Comparison of ENCODE assay signal across 21 cellular contexts in the genomic region with DNA sequence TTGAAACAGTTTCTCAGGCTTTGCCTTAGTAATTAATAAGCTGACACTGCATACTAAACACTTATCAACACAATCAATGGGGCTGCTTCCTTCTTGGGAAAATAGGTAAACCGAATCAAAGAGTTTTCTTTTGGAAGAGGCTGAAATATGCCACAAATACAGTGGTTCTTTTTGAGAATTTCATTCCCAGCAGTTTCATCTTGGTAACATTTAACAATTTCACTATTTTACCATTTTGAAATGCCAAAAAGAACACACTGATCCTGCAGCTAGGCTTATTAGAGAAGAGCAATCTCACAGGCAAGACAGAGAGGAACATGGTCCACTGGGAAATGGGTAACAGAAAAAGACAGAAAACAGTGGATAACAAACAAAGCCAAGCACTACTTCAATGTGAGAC. TPM values are rescaled to one million over a fixed set of nuclear protein-coding genes. Genes with fewer than 3 reads are reported as not detected.
DNase-seq lines count a peak whose midpoint lies in the region; ATAC-seq and TF ChIP-seq lines count a peak whose summit lies in the region.
"Had no signal": no experiment of that assay in that cellular context is flagged by ENCODE, and none has a peak within 500 bp of the region (broad histone marks: within the 10 kb centered on the region; RNA-seq: fewer than 3 reads in every experiment).

No MANE protein-coding gene starts in this region.

- H2AFZ ChIP-seq in mammary epithelial cell (ENCODE audit: low read depth, low read length), result no peak overlapping the region
- H2AFZ ChIP-seq in neural cell (ENCODE audit: low read depth, low read length), result no peak overlapping the region

- TF ChIP-seq RAD21 in neural cell (conservative IDR thresholded peaks at IDR 0.05), result no peak

- no peak for TF ChIP-seq CTCF in breast epithelium (IDR thresholded peaks at IDR 0.05)
- no peak for TF ChIP-seq CTCF in mammary epithelial cell (conservative IDR thresholded peaks at IDR 0.05 in 1 of 2, IDR thresholded peaks at IDR 0.05 in 1 of 2; ENCODE audit: extremely low read depth in 1 of 2, insufficient read depth in 1 of 2, low read depth in 1 of 2, low read length in 2 of 2)
- TF ChIP-seq CTCF in neural cell (IDR thresholded peaks at IDR 0.05; ENCODE audit: poor library complexity, severe bottlenecking), result no peak
- TF ChIP-seq CTCF in GM13977 (IDR thresholded peaks at IDR 0.05; ENCODE audit: extremely low read depth, insufficient read depth, missing control alignments), result no peak

- no peaks in the 10 kb centered on the region for H3K9me2 ChIP-seq in neural cell (ENCODE audit: insufficient read depth, low read length)

- DNase-seq in breast epithelium (ENCODE audit: low spot score in 2 of 2) (no peak), mammary epithelial cell (no peak), cerebellum (ENCODE audit: low spot score) (peak; percentile 24), NCI-H510A treated with DMSO at 0.1 percent for 48 hours (lab: John Stamatoyannopoulos, UW) (no peak), GM13977 (ENCODE audit: low spot score) (no peak)
- no peak for DNase-seq in activated CD4-positive, alpha-beta T cell treated with anti-CD3 and anti-CD28 coated beads, Interleukin-2, amount 50 U/mL, for 48 hours
- DNase-seq: CD8-positive, alpha-beta memory T cell; DMS79; IMR-90; Karpas-422; MG63; NCI-H1092; NCI-H146; NCI-H2081; Right ventricle myocardium superior had no signal

- TF ChIP-seq EP300 in neural cell (conservative IDR thresholded peaks at IDR 0.05; ENCODE audit: poor library complexity, severe bottlenecking), result no peak

- no TSS peak for BruUV-seq in mammary epithelial cell (replicated peaks; lab: Mats Ljungman, UMichigan)

- H3K9ac ChIP-seq in mammary epithelial cell (ENCODE audit: insufficient read depth, low read length) (no peak overlapping the region), neural cell (ENCODE audit: low read length) (peak overlapping the region; percentile 95)
- H3K9ac ChIP-seq: BLaER1 treated with 17β-estradiol and CSF1 and Interleukin-3, amounts not matched to agents 10 nM and 100 nM had no signal

- no peak overlapping the region for H3K4me2 ChIP-seq in mammary epithelial cell (ENCODE audit: insufficient read depth, low read depth, low read length)
- H3K4me2 ChIP-seq in neural cell (ENCODE audit: low read length), result peak overlapping the region; percentile 75
- H3K4me2 ChIP-seq: BLaER1 treated with 17β-estradiol and CSF1 and Interleukin-3, amounts not matched to agents 10 nM and 100 nM had no signal

- 75% methylated on average over 1 of the region's 1 CpG for WGBS in mammary epithelial cell (ENCODE audit: low coverage, missing lambda C conversion rate)

- H4K20me1 ChIP-seq in mammary epithelial cell (ENCODE audit: insufficient read depth, low read length) (no peaks in the 10 kb centered on the region), neural cell (ENCODE audit: insufficient read depth) (no peaks in the 10 kb centered on the region)
- H4K20me1 ChIP-seq: BLaER1 treated with 17β-estradiol and CSF1 and Interleukin-3, amounts not matched to agents 10 nM and 100 nM had no signal

- H3K36me3 ChIP-seq in breast epithelium, result no peaks in the 10 kb centered on the region
- H3K36me3 ChIP-seq in mammary epithelial cell (ENCODE audit: insufficient read depth, low read length), result no peaks in the 10 kb centered on the region
- H3K36me3 ChIP-seq in neural cell (ENCODE audit: insufficient read depth, low read length), result no peaks in the 10 kb centered on the region
- H3K36me3 ChIP-seq: BLaER1 treated with 17β-estradiol and CSF1 and Interleukin-3, amounts not matched to agents 10 nM and 100 nM; MG63 had no signal

- H3K4me3 ChIP-seq in breast epithelium (peak overlapping the region; percentile 8 to 80 (median 53)), mammary epithelial cell (replicated peaks in 1 of 3; ENCODE audit: insufficient read depth in 1 of 3, low read depth in 2 of 3, low read length in 3 of 3) (no peak overlapping the region), neural cell (ENCODE audit: low read length) (peak overlapping the region; percentile 89)
- H3K4me3 ChIP-seq: BLaER1 treated with 17β-estradiol and CSF1 and Interleukin-3, amounts not matched to agents 10 nM and 100 nM; MG63 had no signal

- H3K9me3 ChIP-seq in breast epithelium (no peaks in the 10 kb centered on the region), mammary epithelial cell (replicated peaks; ENCODE audit: insufficient read depth, low read length) (no peaks in the 10 kb centered on the region), neural cell (ENCODE audit: low read length) (no peaks in the 10 kb centered on the region)
- H3K9me3 ChIP-seq: BLaER1 treated with 17β-estradiol and CSF1 and Interleukin-3, amounts not matched to agents 10 nM and 100 nM; MG63 had no signal

- CTCF ChIA-PET in mammary epithelial cell (lab: Charles Lee; ENCODE audit: low non-redundant PET), result no interaction called here

- no peak for ATAC-seq in HG03039 (IDR thresholded peaks at IDR 0.05; ENCODE audit: unreplicated experiment)

- intact Hi-C loops in breast epithelium (cut with DNase I; ENCODE audit: low total_unique reads), result no loop called here
- intact Hi-C loops in mammary epithelial cell (cut with micrococcal nuclease), result no loop called here

- in situ Hi-C loops in mammary epithelial cell (cut with MboI; ENCODE audit: low sequenced_read_pairs in 2 of 2), result no loop called here
- in situ Hi-C loops in GM13977 (cut with MboI; ENCODE audit: low pct_unique_long_range_greater_than_20kb, low sequenced_read_pairs, unreplicated experiment), result loop anchor here (10.0 kb wide), 1 partner anchor 239 kb away; no protein-coding TSS in a partner anchor

- TF ChIP-seq POLR2A in breast epithelium (IDR thresholded peaks at IDR 0.05), result no peak

- no peaks in the 10 kb centered on the region for H3K4me1 ChIP-seq in breast epithelium
- peaks cover 17% of the 10 kb centered on the region for H3K4me1 ChIP-seq in mammary epithelial cell (ENCODE audit: insufficient read depth, low read length)

- peaks cover 5% of the 10 kb centered on the region for H3F3A ChIP-seq in neural cell (ENCODE audit: insufficient read depth, low read length, poor library complexity, severe bottlenecking)

- dilution Hi-C loops in mammary epithelial cell (cut with HindIII; ENCODE audit: low sequenced_read_pairs), result no loop called here

- no peak overlapping the region for H3K27ac ChIP-seq in breast epithelium
- H3K27ac ChIP-seq in mammary epithelial cell (ENCODE audit: insufficient read depth, low read depth, low read length), result no peak overlapping the region
- peak overlapping the region; percentile 92 for H3K27ac ChIP-seq in neural cell (ENCODE audit: low read length)
- H3K27ac ChIP-seq: 22Rv1; BLaER1 treated with 17β-estradiol and CSF1 and Interleukin-3, amounts not matched to agents 10 nM and 100 nM had no signal

- H3K27me3 ChIP-seq in breast epithelium (peaks cover 0 to 46% of the 10 kb centered on the region in 2 donors), mammary epithelial cell (ENCODE audit: insufficient read depth, low read length) (peaks cover 37% of the 10 kb centered on the region), neural cell (ENCODE audit: insufficient read depth, low read depth, low read length) (peaks cover 11% of the 10 kb centered on the region)

- H3K79me2 ChIP-seq in mammary epithelial cell (ENCODE audit: insufficient read depth, low read length) (no peaks in the 10 kb centered on the region), neural cell (replicated peaks; ENCODE audit: insufficient read depth, low read length) (peaks cover 72% of the 10 kb centered on the region)

TF ChIP-seq in neural cell, 6 proteins besides CTCF, POLR2A, EP300 and RAD21:
- TF ChIP-seq POLR2AphosphoS5 (IDR thresholded peaks at IDR 0.05) (no peak), EZH2 (IDR thresholded peaks at IDR 0.05; ENCODE audit: borderline replicate concordance, insufficient read depth, low read length, poor library complexity, severe bottlenecking) (no peak), MXI1 (conservative IDR thresholded peaks at IDR 0.05; ENCODE audit: poor library complexity, severe bottlenecking) (no peak), TAF1 (IDR thresholded peaks at IDR 0.05; ENCODE audit: low read depth) (no peak), SMC3 (conservative IDR thresholded peaks at IDR 0.05; ENCODE audit: poor library complexity) (no peak)
- TF ChIP-seq, protein P1, sequence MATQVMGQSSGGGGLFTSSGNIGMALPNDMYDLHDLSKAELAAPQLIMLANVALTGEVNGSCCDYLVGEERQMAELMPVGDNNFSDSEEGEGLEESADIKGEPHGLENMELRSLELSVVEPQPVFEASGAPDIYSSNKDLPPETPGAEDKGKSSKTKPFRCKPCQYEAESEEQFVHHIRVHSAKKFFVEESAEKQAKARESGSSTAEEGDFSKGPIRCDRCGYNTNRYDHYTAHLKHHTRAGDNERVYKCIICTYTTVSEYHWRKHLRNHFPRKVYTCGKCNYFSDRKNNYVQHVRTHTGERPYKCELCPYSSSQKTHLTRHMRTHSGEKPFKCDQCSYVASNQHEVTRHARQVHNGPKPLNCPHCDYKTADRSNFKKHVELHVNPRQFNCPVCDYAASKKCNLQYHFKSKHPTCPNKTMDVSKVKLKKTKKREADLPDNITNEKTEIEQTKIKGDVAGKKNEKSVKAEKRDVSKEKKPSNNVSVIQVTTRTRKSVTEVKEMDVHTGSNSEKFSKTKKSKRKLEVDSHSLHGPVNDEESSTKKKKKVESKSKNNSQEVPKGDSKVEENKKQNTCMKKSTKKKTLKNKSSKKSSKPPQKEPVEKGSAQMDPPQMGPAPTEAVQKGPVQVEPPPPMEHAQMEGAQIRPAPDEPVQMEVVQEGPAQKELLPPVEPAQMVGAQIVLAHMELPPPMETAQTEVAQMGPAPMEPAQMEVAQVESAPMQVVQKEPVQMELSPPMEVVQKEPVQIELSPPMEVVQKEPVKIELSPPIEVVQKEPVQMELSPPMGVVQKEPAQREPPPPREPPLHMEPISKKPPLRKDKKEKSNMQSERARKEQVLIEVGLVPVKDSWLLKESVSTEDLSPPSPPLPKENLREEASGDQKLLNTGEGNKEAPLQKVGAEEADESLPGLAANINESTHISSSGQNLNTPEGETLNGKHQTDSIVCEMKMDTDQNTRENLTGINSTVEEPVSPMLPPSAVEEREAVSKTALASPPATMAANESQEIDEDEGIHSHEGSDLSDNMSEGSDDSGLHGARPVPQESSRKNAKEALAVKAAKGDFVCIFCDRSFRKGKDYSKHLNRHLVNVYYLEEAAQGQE (IDR thresholded peaks at IDR 0.05; ENCODE audit: borderline replicate concordance), result no peak

RNA-seq across cellular contexts. Expression of a gene that starts 2.6 kb away (rescaled TPM):
- total RNA-seq in breast epithelium (10 to 100 TPM in 2 of 3 donors, 1 to 10 TPM in 1; 9.4 to 34.2 (median 30.2) TPM), mammary epithelial cell (not detected), cerebellum (225 TPM)
- polyA plus RNA-seq in mammary epithelial cell (not detected), neural cell (493 and 512 TPM in 2 replicates)
- polyA minus RNA-seq in mammary epithelial cell (not detected), neural cell (718 and 731 TPM in 2 replicates)
- total RNA-seq: CD8-positive, alpha-beta memory T cell; HT1080; IMR-90; NCI-H460 had no signal
- polyA plus RNA-seq: CD8-positive, alpha-beta memory T cell; IMR-90 had no signal

Comparison
In these comparisons a context has a peak if more than half of its experiments do, and no peak if none do; other contexts are left out.
1. H3K4me3 ChIP-seq: peak in breast epithelium (3 of 3) and neural cell (single experiment); none in mammary epithelial cell (0 of 3).
2. RNA of a gene that starts 2.6 kb away (total RNA-seq): 225 TPM in cerebellum (single experiment) and 9.4 to 34.2 TPM in breast epithelium; not detected in mammary epithelial cell; every median in the first group is over 10 times any median in the second.